20 cellular contexts compared by ENCODE assay signal in the genomic region with DNA sequence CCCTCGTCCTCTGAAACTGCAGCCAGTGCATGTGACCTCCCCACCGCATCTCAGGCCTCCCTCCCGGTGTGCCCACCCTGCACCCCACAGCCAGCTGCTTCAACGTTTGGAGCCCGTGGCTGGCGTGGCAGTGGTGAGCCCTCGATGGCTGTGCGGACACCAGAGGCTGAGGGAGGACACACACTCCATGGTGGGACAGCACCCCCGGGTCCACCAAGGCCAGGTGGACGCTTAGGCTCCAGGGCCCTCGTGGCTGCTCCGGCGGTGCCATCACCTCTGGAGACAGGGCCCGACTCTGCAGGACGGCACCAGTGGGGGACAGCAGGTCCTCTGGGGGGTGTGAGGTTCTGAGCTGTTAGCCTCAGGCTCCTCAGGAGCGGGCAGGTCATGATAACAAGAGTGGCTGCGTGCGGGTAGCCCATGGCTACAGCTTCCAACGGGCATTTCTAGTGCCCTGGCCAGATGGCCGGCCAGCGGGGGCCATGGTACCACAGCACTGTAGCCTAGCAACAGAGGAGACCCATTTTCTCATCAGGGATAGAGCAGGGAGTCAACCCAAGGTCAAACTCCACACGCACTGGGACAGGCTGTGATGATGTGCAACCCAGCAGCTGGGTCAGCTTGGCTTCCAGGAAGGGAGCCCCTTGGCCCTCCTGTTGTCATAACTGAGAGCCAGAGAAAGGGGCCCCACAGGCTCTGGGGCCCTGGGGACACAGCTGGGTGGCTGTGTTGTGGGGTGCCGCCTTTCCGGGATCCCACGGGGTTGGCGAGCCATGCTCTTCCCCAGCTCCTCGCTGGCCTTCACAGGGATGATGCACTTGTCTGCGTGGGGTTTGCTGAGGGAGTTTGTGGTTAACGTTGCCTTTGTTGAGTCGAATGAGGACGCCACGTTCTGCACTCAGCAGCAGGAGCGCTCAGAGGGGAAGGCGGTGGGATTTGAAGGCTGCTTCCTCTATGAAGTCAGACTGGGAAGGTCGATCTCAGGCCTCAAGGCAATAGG. TPM values are rescaled to one million over a fixed set of nuclear protein-coding genes. Genes with fewer than 3 reads are reported as not detected.
DNase-seq lines count a peak whose midpoint lies in the region; ATAC-seq, FAIRE-seq and TF ChIP-seq lines count a peak whose summit lies in the region.
"Had no signal": no experiment of that assay in that cellular context is flagged by ENCODE, and none has a peak within 500 bp of the region (broad histone marks: within the 10 kb centered on the region; RNA-seq: fewer than 3 reads in every experiment).

No MANE protein-coding gene starts in this region.

- no peak overlapping the region for H2AFZ ChIP-seq in H9 (ENCODE audit: low read length)
- no peak overlapping the region for H2AFZ ChIP-seq in astrocyte (ENCODE audit: low read depth, low read length)

- no peak overlapping the region for H3K4ac ChIP-seq in H9 (ENCODE audit: low read depth, low read length)

- no peak overlapping the region for H2BK5ac ChIP-seq in H9 (ENCODE audit: insufficient read length, low read length)

- H2AK5ac ChIP-seq in H9 (ENCODE audit: insufficient read length, low read length): no peak overlapping the region

- H4K8ac ChIP-seq in H9 (replicated peaks; ENCODE audit: insufficient read length, low read depth, low read length): no peak overlapping the region

- H3K14ac ChIP-seq in H9 (ENCODE audit: insufficient read depth, low read length): no peak overlapping the region

- peak overlapping the region in 2 of 3 experiments; percentile 82 to 83; a peak in 4 of 7 replicates for H3K27ac Mint-ChIP-seq in H9
- H3K27ac Mint-ChIP-seq in astrocyte (ENCODE audit: unreplicated experiment): no peak overlapping the region
- H3K27ac Mint-ChIP-seq in progenitor cell of endocrine pancreas: peak overlapping the region; percentile 49
- no peak overlapping the region for H3K27ac Mint-ChIP-seq in activated naive CD8-positive, alpha-beta T cell treated with anti-CD3 and anti-CD28 coated beads, Interleukin-2, amount 50 U/mL, for 24 hours
- H3K27ac Mint-ChIP-seq: activated B cell treated with CpG ODN at 0.5 μM for 24 hours; activated CD4-positive, alpha-beta memory T cell treated with anti-CD3 and anti-CD28 coated beads, Interleukin-2, amount 10 ng/mL, durations not matched to agents 7 days and 5 days had no signal

- DNase-seq in H9: no peak
- peak; percentile 23 for DNase-seq in astrocyte (ENCODE audit: low read depth)
- DNase-seq in left ventricle myocardium superior: peak; percentile 19
- no peak for DNase-seq in progenitor cell of endocrine pancreas (ENCODE audit: low spot score, unreplicated experiment)
- no peak for DNase-seq in activated naive CD8-positive, alpha-beta T cell treated with anti-CD3 and anti-CD28 coated beads, Interleukin-2, amount 50 U/mL, for 24 hours
- no peak for DNase-seq in GOT3 (lab: John Stamatoyannopoulos, UW)
- DNase-seq: activated B cell treated with CpG ODN at 0.5 μM for 24 hours; activated CD4-positive, alpha-beta memory T cell treated with anti-CD3 and anti-CD28 coated beads, Interleukin-2, amount 10 ng/mL, durations not matched to agents 7 days and 5 days; activated gamma-delta T cell; activated T-cell treated with anti-CD3 and anti-CD28 coated beads for 4 hours; cerebellar nuclear complex; foreskin melanocyte; hippocampal formation; MM.1S; NCI-H1694; T-helper 9 cell had no signal

- H3K9me3 Mint-ChIP-seq in H9 (peaks cover 0 to 3% of the 10 kb centered on the region in 2 experiments; a peak in 4 of 5 replicates), astrocyte (ENCODE audit: unreplicated experiment) (peaks cover 2% of the 10 kb centered on the region), progenitor cell of endocrine pancreas (ENCODE audit: low read depth) (peaks cover 3% of the 10 kb centered on the region)
- H3K9me3 Mint-ChIP-seq in activated naive CD8-positive, alpha-beta T cell treated with anti-CD3 and anti-CD28 coated beads, Interleukin-2, amount 50 U/mL, for 24 hours: peaks cover 8% of the 10 kb centered on the region

- TF ChIP-seq CTCF in H9 (conservative IDR thresholded peaks at IDR 0.05) (no peak), astrocyte (IDR thresholded peaks at IDR 0.05; ENCODE audit: insufficient read depth, low read depth, low read length) (no peak), progenitor cell of endocrine pancreas (IDR thresholded peaks at IDR 0.05; ENCODE audit: unreplicated experiment) (no peak)

- no peak overlapping the region for H3K9ac ChIP-seq in H9 (ENCODE audit: extremely low read depth, insufficient read length, low read length)
- no peak overlapping the region for H3K9ac ChIP-seq in astrocyte (ENCODE audit: low read length)

- no peak overlapping the region for H3K23ac ChIP-seq in H9 (ENCODE audit: insufficient read length, low read depth, low read length)

- H2BK12ac ChIP-seq in H9 (ENCODE audit: insufficient read length, low read depth, low read length): no peak overlapping the region

- H3K36me3 Mint-ChIP-seq in H9 (ENCODE audit: insufficient read depth in 1 of 3, low read depth in 3 of 3) (peaks cover 12 to 29% (median 24%) of the 10 kb centered on the region in 3 experiments), astrocyte (ENCODE audit: low read depth, unreplicated experiment) (peaks cover 18% of the 10 kb centered on the region), progenitor cell of endocrine pancreas (ENCODE audit: insufficient read depth) (peaks cover 10% of the 10 kb centered on the region)
- peaks cover 1% of the 10 kb centered on the region for H3K36me3 Mint-ChIP-seq in activated naive CD8-positive, alpha-beta T cell treated with anti-CD3 and anti-CD28 coated beads, Interleukin-2, amount 50 U/mL, for 24 hours (ENCODE audit: low read depth)
- H3K36me3 Mint-ChIP-seq: CD14-positive monocyte had no signal

- H3K27me3 ChIP-seq in H9 (ENCODE audit: insufficient read depth, low read length): no peaks in the 10 kb centered on the region
- H3K27me3 ChIP-seq in astrocyte (ENCODE audit: insufficient read depth, low read length): no peaks in the 10 kb centered on the region
- H3K27me3 ChIP-seq: ovary had no signal

- H3K23me2 ChIP-seq in H9 (ENCODE audit: insufficient read length, low read depth, low read length, poor library complexity, severe bottlenecking): no peaks in the 10 kb centered on the region

- H3K4me1 Mint-ChIP-seq in H9: peaks cover 9 to 19% of the 10 kb centered on the region in 2 experiments
- peaks cover 35% of the 10 kb centered on the region for H3K4me1 Mint-ChIP-seq in astrocyte (ENCODE audit: low read depth, unreplicated experiment)
- no peaks in the 10 kb centered on the region for H3K4me1 Mint-ChIP-seq in progenitor cell of endocrine pancreas (ENCODE audit: low read depth)
- H3K4me1 Mint-ChIP-seq in activated naive CD8-positive, alpha-beta T cell treated with anti-CD3 and anti-CD28 coated beads, Interleukin-2, amount 50 U/mL, for 24 hours: no peaks in the 10 kb centered on the region
- H3K4me1 Mint-ChIP-seq: activated B cell treated with CpG ODN at 0.5 μM for 24 hours; activated CD4-positive, alpha-beta memory T cell treated with anti-CD3 and anti-CD28 coated beads, Interleukin-2, amount 10 ng/mL, durations not matched to agents 7 days and 5 days; CD14-positive monocyte had no signal

- H2BK15ac ChIP-seq in H9 (ENCODE audit: low read depth, low read length): no peak overlapping the region

- H3K4me3 Mint-ChIP-seq in H9 (no peak overlapping the region), astrocyte (ENCODE audit: unreplicated experiment) (no peak overlapping the region), progenitor cell of endocrine pancreas (ENCODE audit: low read depth) (no peak overlapping the region)
- H3K4me3 Mint-ChIP-seq in activated naive CD8-positive, alpha-beta T cell treated with anti-CD3 and anti-CD28 coated beads, Interleukin-2, amount 50 U/mL, for 24 hours: no peak overlapping the region
- H3K4me3 Mint-ChIP-seq: activated B cell treated with CpG ODN at 0.5 μM for 24 hours; activated CD4-positive, alpha-beta memory T cell treated with anti-CD3 and anti-CD28 coated beads, Interleukin-2, amount 10 ng/mL, durations not matched to agents 7 days and 5 days; CD14-positive monocyte had no signal

- FAIRE-seq in astrocyte (lab: Jason Lieb, UNC): no peak

- H3K79me1 ChIP-seq in H9 (ENCODE audit: insufficient read depth, low read depth, low read length, poor library complexity, severe bottlenecking): peaks cover 1% of the 10 kb centered on the region

- ATAC-seq in left ventricle myocardium superior: no peak
- ATAC-seq in activated naive CD8-positive, alpha-beta T cell treated with anti-CD3 and anti-CD28 coated beads, Interleukin-2, amount 50 U/mL, for 24 hours: no peak
- ATAC-seq in HG02588 (IDR thresholded peaks at IDR 0.05; ENCODE audit: unreplicated experiment): no peak
- no peak for ATAC-seq in GM21526 (IDR thresholded peaks at IDR 0.05; ENCODE audit: low FRiP score, unreplicated experiment)

- H3K18ac ChIP-seq in H9 (ENCODE audit: insufficient read length, low read depth, low read length): no peak overlapping the region

- H3K4me3 ChIP-seq in astrocyte (ENCODE audit: insufficient read depth, low read depth, low read length): no peak overlapping the region
- H3K4me3 ChIP-seq: ovary had no signal

- H3K56ac ChIP-seq in H9 (ENCODE audit: insufficient read length, low read depth, low read length): no peak overlapping the region

- intact Hi-C loops in left ventricle myocardium superior (cut with micrococcal nuclease): no loop called here

- H4K20me1 ChIP-seq in H9 (ENCODE audit: control insufficient read depth, insufficient read depth, insufficient read length) (no peaks in the 10 kb centered on the region), astrocyte (ENCODE audit: insufficient read depth, low read length) (peaks cover 67% of the 10 kb centered on the region)

- no peak overlapping the region for H4K91ac ChIP-seq in H9 (ENCODE audit: insufficient read length, low read depth, low read length)

- H3K4me1 ChIP-seq in H9 (ENCODE audit: insufficient read depth, low read length) (no peaks in the 10 kb centered on the region), astrocyte (ENCODE audit: insufficient read depth, low read length) (peaks cover 25% of the 10 kb centered on the region)

- no peak overlapping the region for H4K5ac ChIP-seq in H9 (ENCODE audit: insufficient read length, low read depth, low read length)

- no peaks in the 10 kb centered on the region for H3K36me3 ChIP-seq in astrocyte (ENCODE audit: insufficient read depth, low read length)
- H3K36me3 ChIP-seq: ovary had no signal

- no peak overlapping the region for H3K4me2 ChIP-seq in H9 (ENCODE audit: insufficient read depth, insufficient read length, low read length)
- no peak overlapping the region for H3K4me2 ChIP-seq in astrocyte (ENCODE audit: low read length)

- no CpG with 5 or more reads among the region's 35 CpGs for WGBS in H9 (ENCODE audit: extremely low coverage, insufficient read length, low lambda C conversion rate)

- H3K79me2 ChIP-seq in H9 (ENCODE audit: insufficient read depth, low read length): peaks cover 20% of the 10 kb centered on the region; the same call in 1 of the 2 replicates
- peaks cover 66% of the 10 kb centered on the region for H3K79me2 ChIP-seq in astrocyte (ENCODE audit: insufficient read depth, low read length)

- H3K9me3 ChIP-seq in H9 (ENCODE audit: control insufficient read depth, low read depth, low read length): no peaks in the 10 kb centered on the region
- H3K9me3 ChIP-seq in astrocyte (ENCODE audit: insufficient read depth, low read depth, low read length): peaks cover 2% of the 10 kb centered on the region
- H3K9me3 ChIP-seq: ovary had no signal

- no peaks in the 10 kb centered on the region for H3K27me3 Mint-ChIP-seq in H9 (ENCODE audit: low read depth)
- no peaks in the 10 kb centered on the region for H3K27me3 Mint-ChIP-seq in astrocyte (ENCODE audit: low read depth, unreplicated experiment)
- H3K27me3 Mint-ChIP-seq in progenitor cell of endocrine pancreas: no peaks in the 10 kb centered on the region
- H3K27me3 Mint-ChIP-seq in activated naive CD8-positive, alpha-beta T cell treated with anti-CD3 and anti-CD28 coated beads, Interleukin-2, amount 50 U/mL, for 24 hours: peaks cover 7% of the 10 kb centered on the region

- no peak overlapping the region for H3T11ph ChIP-seq in H9 (ENCODE audit: low read length)

- H2BK20ac ChIP-seq in H9 (ENCODE audit: low read depth, low read length, poor library complexity, severe bottlenecking): no peak overlapping the region

- H2BK120ac ChIP-seq in H9 (ENCODE audit: low read depth, low read length, poor library complexity, severe bottlenecking): no peak overlapping the region

- no peak overlapping the region for H3K27ac ChIP-seq in H9 (ENCODE audit: insufficient read length, low read depth, low read length)
- no peak overlapping the region for H3K27ac ChIP-seq in astrocyte (ENCODE audit: low read depth, low read length)
- H3K27ac ChIP-seq: ovary had no signal

RNA-seq across cellular contexts. Expression of a gene that starts 46.1 kb away (rescaled TPM):
- total RNA-seq in H9 (2021) (232 and 234 TPM in 2 replicates), astrocyte (616 and 692 TPM in 2 replicates), left ventricle myocardium superior (52.4 TPM), progenitor cell of endocrine pancreas (271 TPM in 2 replicates)

Comparison
In these comparisons a context has a peak if more than half of its experiments do, and no peak if none do; other contexts are left out.
1. DNase-seq: peak in astrocyte (single experiment) and left ventricle myocardium superior (single experiment); none in H9 (single experiment), progenitor cell of endocrine pancreas (single experiment), activated naive CD8-positive, alpha-beta T cell treated with anti-CD3 and anti-CD28 coated beads, Interleukin-2, amount 50 U/mL, for 24 hours (single experiment) and GOT3 (single experiment).
2. H3K27ac Mint-ChIP-seq: peak in H9 (2 of 3) and progenitor cell of endocrine pancreas (single experiment); none in astrocyte (single experiment) and activated naive CD8-positive, alpha-beta T cell treated with anti-CD3 and anti-CD28 coated beads, Interleukin-2, amount 50 U/mL, for 24 hours (single experiment).